15 cellular contexts compared by ENCODE assay signal in genomic region chr16:86609115-86609514, GRCh38. TPM values are rescaled to one million over a fixed set of nuclear protein-coding genes. Genes with fewer than 3 reads are reported as not detected.
DNase-seq lines count a peak whose midpoint lies in the region; ATAC-seq, FAIRE-seq and TF ChIP-seq lines count a peak whose summit lies in the region.
"Had no signal": no experiment of that assay in that cellular context is flagged by ENCODE, and none has a peak within 500 bp of the region (broad histone marks: within the 10 kb centered on the region; RNA-seq: fewer than 3 reads in every experiment).

No MANE protein-coding gene starts in this region.

- H3K27ac ChIP-seq in body of pancreas: no peak overlapping the region
- no peak overlapping the region for H3K27ac ChIP-seq in adrenal gland
- H3K27ac ChIP-seq in small intestine (ENCODE audit: low read depth in 1 of 2, low read length in 1 of 2): no peak overlapping the region
- H3K27ac ChIP-seq: skin epidermis had no signal

- no peaks in the 10 kb centered on the region for H3K4me1 ChIP-seq in body of pancreas
- H3K4me1 ChIP-seq in adrenal gland (replicated peaks in 1 of 2): no peaks in the 10 kb centered on the region
- H3K4me1 ChIP-seq in small intestine (ENCODE audit: control insufficient read depth in 2 of 2, insufficient read depth in 1 of 2, low read depth in 1 of 2, low read length in 1 of 2): no peaks in the 10 kb centered on the region

- DNase-seq in EH (ENCODE audit: low read depth): peak; percentile 98
- peak; percentile 88 for DNase-seq in RCC 7860 (ENCODE audit: low spot score)
- DNase-seq in epidermal melanocyte (ENCODE audit: insufficient read length, low spot score): peak; percentile 60
- DNase-seq in renal cortical epithelial cell (ENCODE audit: low read depth): peak; percentile 63
- no peak for DNase-seq in body of pancreas
- DNase-seq in adrenal gland: no peak
- DNase-seq in small intestine: no peak
- no peak for DNase-seq in activated T-cell treated with anti-CD3 and anti-CD28 coated beads, Interleukin-2, amount 50 U/mL, for 48 hours
- DNase-seq: activated CD4-positive, CD25-positive, alpha-beta regulatory T cell treated with anti-CD3 and anti-CD28 coated beads, Interleukin-2, amount 50 U/mL, for 72 hours; DMS53; mucosa of descending colon; NCI-H1092 treated with DMSO at 0.1 percent for 48 hours; NCI-H524 had no signal

- intact Hi-C loops in body of pancreas (cut with DNase I): no loop called here
- intact Hi-C loops in adrenal gland (cut with DNase I): no loop called here

- H3K27me3 ChIP-seq in body of pancreas: peaks cover 0 to 6% of the 10 kb centered on the region in 2 donors
- H3K27me3 ChIP-seq in adrenal gland: peaks cover 7% of the 10 kb centered on the region
- H3K27me3 ChIP-seq in small intestine (ENCODE audit: control insufficient read depth in 2 of 2, insufficient read depth in 2 of 2, low read length in 2 of 2): no peaks in the 10 kb centered on the region

- ATAC-seq in body of pancreas: no peak
- ATAC-seq: mucosa of descending colon had no signal

- H3K36me3 ChIP-seq in body of pancreas (replicated peaks in 1 of 2; ENCODE audit: insufficient read depth in 1 of 2, low read depth in 2 of 2) (no peaks in the 10 kb centered on the region), adrenal gland (replicated peaks in 1 of 2) (no peaks in the 10 kb centered on the region), small intestine (ENCODE audit: control insufficient read depth in 2 of 2, insufficient read depth in 2 of 2, low read length in 2 of 2) (no peaks in the 10 kb centered on the region)

- peak; percentile 14 for FAIRE-seq in RCC 7860 (lab: Jason Lieb, UNC)
- no peak for FAIRE-seq in small intestine (lab: Jason Lieb, UNC)

- no peaks in the 10 kb centered on the region for H3K9me3 ChIP-seq in body of pancreas
- no peaks in the 10 kb centered on the region for H3K9me3 ChIP-seq in adrenal gland (replicated peaks in 1 of 3)
- no peaks in the 10 kb centered on the region for H3K9me3 ChIP-seq in small intestine (ENCODE audit: control insufficient read depth, low read depth)
- H3K9me3 ChIP-seq: mucosa of descending colon had no signal

- 55 to 58% methylated on average over 6 of the region's 6 CpGs for WGBS in body of pancreas, 2 donors
- WGBS in adrenal gland, 4 donors: 68 to 75% (median 72%) methylated on average over 6 of the region's 6 CpGs
- 83 to 84% (median 84%) methylated on average over 6 of the region's 6 CpGs for WGBS in small intestine, 3 donors

- TF ChIP-seq CTCF in body of pancreas (IDR thresholded peaks at IDR 0.05) (no peak), adrenal gland (IDR thresholded peaks at IDR 0.05) (no peak)

- H3K4me3 ChIP-seq in body of pancreas (no peak overlapping the region), adrenal gland (no peak overlapping the region), small intestine (ENCODE audit: low read depth in 1 of 2, low read length in 2 of 2) (no peak overlapping the region)
- H3K4me3 ChIP-seq: mucosa of descending colon, skin epidermis had no signal

- TF ChIP-seq POLR2A in body of pancreas (IDR thresholded peaks at IDR 0.05) (no peak), adrenal gland (IDR thresholded peaks at IDR 0.05) (no peak)

RNA-seq across cellular contexts. Expression of gene FOXL1, which starts 30.8 kb away (rescaled TPM):
- 0.25 and 2.1 TPM in 2 replicates for total RNA-seq in renal cortical epithelial cell
- total RNA-seq in body of pancreas: under 1 TPM in 1 of 2 donors, not detected in 1; 0.52 TPM
- total RNA-seq in adrenal gland: 1 to 10 TPM in 3 of 8 donors, under 1 TPM in 5; 0.18 to 2.1 (median 0.77) TPM
- under 1 TPM; 0.31 to 0.88 (median 0.61) TPM for polyA plus RNA-seq in adrenal gland
- polyA plus RNA-seq in small intestine: 1 to 10 TPM in 2 of 3 donors, under 1 TPM in 1; 0.22 to 1.9 (median 1.2) TPM
- total RNA-seq: SK-MEL-5 had no signal

RNA-seq across cellular contexts. Expression of gene FOXC2, which starts 42.5 kb away (rescaled TPM):
- 0.17 and 0.35 TPM in 2 replicates for total RNA-seq in renal cortical epithelial cell
- under 1 TPM; 0.66 to 0.78 TPM for total RNA-seq in body of pancreas
- total RNA-seq in adrenal gland: 1 to 10 TPM; 1.1 to 4.8 (median 3.0) TPM
- 1 to 10 TPM; 1.1 to 1.9 (median 1.2) TPM for polyA plus RNA-seq in adrenal gland
- polyA plus RNA-seq in small intestine: under 1 TPM in 1 of 3 donors, not detected in 2; 0.97 TPM
- total RNA-seq: SK-MEL-5 had no signal

RNA-seq across cellular contexts. Expression of gene MTHFSD, which starts 54.1 kb away (rescaled TPM):
- 7.5 and 18.5 TPM in 2 replicates for total RNA-seq in renal cortical epithelial cell
- 10 to 100 TPM; 16.9 to 35.6 TPM for total RNA-seq in body of pancreas
- total RNA-seq in adrenal gland: 10 to 100 TPM in 7 of 8 donors, 1 to 10 TPM in 1; 7.6 to 22.2 (median 18.5) TPM
- 10 to 100 TPM; 12.5 to 20.8 (median 18.2) TPM for polyA plus RNA-seq in adrenal gland
- 10 to 100 TPM in 1 of 3 donors, 1 to 10 TPM in 2; 7.6 to 19.2 (median 9.8) TPM for polyA plus RNA-seq in small intestine

Comparison
In these comparisons a context has a peak if more than half of its experiments do, and no peak if none do; other contexts are left out.
1. DNase-seq: peak in EH (single experiment), RCC 7860 (single experiment), epidermal melanocyte (single experiment) and renal cortical epithelial cell (single experiment); none in body of pancreas (0 of 4), adrenal gland (0 of 7), small intestine (single experiment) and activated T-cell treated with anti-CD3 and anti-CD28 coated beads, Interleukin-2, amount 50 U/mL, for 48 hours (0 of 2).